In genomic region chr15:40506964-40507571, GRCh38 we compare ENCODE assay signal across 8 cellular contexts. TPM values are rescaled to one million over a fixed set of nuclear protein-coding genes. Genes with fewer than 3 reads are reported as not detected.
DNase-seq lines count a peak whose midpoint lies in the region; TF ChIP-seq lines count a peak whose summit lies in the region.

No MANE protein-coding gene starts in this region.

- DNase-seq in DMS153 (lab: John Stamatoyannopoulos, UW), result peak; percentile 26
- no peak for DNase-seq in DMS153 treated with DMSO at 0.1 percent for 48 hours (lab: John Stamatoyannopoulos, UW; ENCODE audit: unreplicated experiment)
- DNase-seq in NAMALWA (ENCODE audit: low spot score), result peak; percentile 73
- peak; percentile 27 to 58 (median 47) for DNase-seq in T-helper 2 cell
- peak; percentile 69 for DNase-seq in amniotic epithelial cell (ENCODE audit: low read depth)
- peak; percentile 77 for DNase-seq in right atrium auricular region (ENCODE audit: low spot score)
- DNase-seq in uterus, result peak; percentile 64 to 80

- H3K9ac ChIP-seq in rectal smooth muscle tissue (ENCODE audit: low read length), result no peak overlapping the region

- H3K36me3 ChIP-seq in right atrium auricular region, result no peaks in the 10 kb centered on the region
- no peaks in the 10 kb centered on the region for H3K36me3 ChIP-seq in rectal smooth muscle tissue (ENCODE audit: control insufficient read depth, insufficient read depth, low read length)
- no peaks in the 10 kb centered on the region for H3K36me3 ChIP-seq in uterus

- H3K27ac ChIP-seq in right atrium auricular region (no peak overlapping the region), rectal smooth muscle tissue (ENCODE audit: low read depth, low read length) (no peak overlapping the region), uterus (no peak overlapping the region)

- H3K4me3 ChIP-seq in right atrium auricular region, result peak overlapping the region in 1 of 2 donors; percentile 38
- H3K4me3 ChIP-seq in rectal smooth muscle tissue (ENCODE audit: low read length), result peak overlapping the region; percentile 29
- peak overlapping the region in 1 of 2 donors; percentile 26 for H3K4me3 ChIP-seq in uterus

- intact Hi-C loops in uterus (cut with DNase I; ENCODE audit: low total_unique reads), result no loop called here

- TF ChIP-seq CTCF in right atrium auricular region (IDR thresholded peaks at IDR 0.05) (peak; percentile 62 to 82), uterus (IDR thresholded peaks at IDR 0.05) (peak; percentile 44 to 79 (median 62))

- no peaks in the 10 kb centered on the region for H3K9me3 ChIP-seq in right atrium auricular region
- no peaks in the 10 kb centered on the region for H3K9me3 ChIP-seq in uterus

- TF ChIP-seq POLR2A in uterus (IDR thresholded peaks at IDR 0.05), result no peak

- H3K27me3 ChIP-seq in right atrium auricular region (no peaks in the 10 kb centered on the region), rectal smooth muscle tissue (ENCODE audit: control insufficient read depth, insufficient read depth, low read length) (peaks cover 6% of the 10 kb centered on the region), uterus (no peaks in the 10 kb centered on the region)

- peaks cover 0 to 22% of the 10 kb centered on the region in 2 donors for H3K4me1 ChIP-seq in right atrium auricular region
- H3K4me1 ChIP-seq in rectal smooth muscle tissue (ENCODE audit: control insufficient read depth, insufficient read depth, low read length), result no peaks in the 10 kb centered on the region
- H3K4me1 ChIP-seq in uterus, result no peaks in the 10 kb centered on the region

RNA-seq across cellular contexts. Expression of gene CHST14, which starts 36.3 kb away (rescaled TPM):
- total RNA-seq in right atrium auricular region, result 10 to 100 TPM; 13.2 to 14.2 TPM
- total RNA-seq in uterus, result 10 to 100 TPM in 3 of 4 donors, 1 to 10 TPM in 1; 6.8 to 26.1 (median 17.9) TPM

RNA-seq across cellular contexts. Expression of gene CCDC32, which starts 57.8 kb away (rescaled TPM):
- 10 to 100 TPM; 18.7 to 30.2 TPM for total RNA-seq in right atrium auricular region
- total RNA-seq in uterus, result 10 to 100 TPM; 18.2 to 39.3 (median 29.3) TPM
